In genomic region chr17:51850206-51850605, GRCh38 we compare ENCODE assay signal across 1 cellular context.
TF ChIP-seq lines count a peak whose summit lies in the region.

No MANE protein-coding gene starts in this region.

TF ChIP-seq in H1, 55 proteins besides CTCF, POLR2A, EP300 and RAD21 (continued from another document):
- TF ChIP-seq MAFK (IDR thresholded peaks at IDR 0.05; ENCODE audit: low read depth, low read length) (no peak), SRF (IDR thresholded peaks at IDR 0.05; ENCODE audit: low read depth, low read length) (no peak), TAF7 (optimal IDR thresholded peaks at IDR 0.05; ENCODE audit: borderline replicate concordance, low read depth, low read length) (no peak), KDM4A (IDR thresholded peaks at IDR 0.05; ENCODE audit: low read depth, low read length, severe bottlenecking) (no peak), CREB1 (IDR thresholded peaks at IDR 0.05) (no peak), TCF12 (IDR thresholded peaks at IDR 0.05; ENCODE audit: low read depth, low read length) (no peak)
